In the genomic region with DNA sequence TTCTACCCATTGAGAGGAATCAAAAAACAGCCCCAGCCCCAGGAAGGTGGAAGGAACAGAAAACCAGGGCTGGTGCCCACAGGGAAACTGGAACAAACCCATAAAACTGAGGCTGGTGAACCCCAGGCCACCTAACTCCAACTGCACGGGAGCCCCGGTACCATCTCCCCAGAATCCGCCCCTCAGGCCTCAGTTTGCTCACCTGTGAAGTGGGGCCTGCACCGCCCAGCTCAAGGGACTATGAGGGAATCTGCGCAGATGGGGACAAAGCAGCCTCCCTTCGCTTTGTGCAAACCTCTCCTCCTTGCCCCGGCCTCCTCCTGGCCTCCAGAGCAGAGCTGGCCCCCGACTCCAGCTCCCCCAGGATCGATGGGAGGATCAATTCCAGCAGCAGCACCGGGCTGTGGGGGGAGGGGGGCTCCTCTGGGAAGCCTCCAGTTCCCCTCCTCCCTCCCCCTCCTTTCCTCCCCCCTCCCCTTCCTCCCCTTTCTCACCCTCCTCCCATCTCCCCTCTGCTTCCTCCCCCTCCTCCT, we compare ENCODE assay signal across 10 cellular contexts. TPM values are rescaled to one million over a fixed set of nuclear protein-coding genes. Genes with fewer than 3 reads are reported as not detected.
"Had no signal": no experiment of that assay in that cellular context is flagged by ENCODE, and none has a peak within 500 bp of the region (broad histone marks: within the 10 kb centered on the region; RNA-seq: fewer than 3 reads in every experiment).

No MANE protein-coding gene starts in this region.

- H3K9ac ChIP-seq: GM23248 had no signal

- H3K27ac ChIP-seq: GM23248, HL-60 had no signal

- FAIRE-seq: H1, H54 had no signal

- DNase-seq: GM23248, H9, HCEC 1CT, HFFc6, KG1 had no signal

- H3K4me3 ChIP-seq: GM23248 had no signal

- H2AFZ ChIP-seq: GM23248 had no signal

RNA-seq across cellular contexts. Expression of gene ONECUT3, which starts 9.1 kb away (rescaled TPM):
- total RNA-seq: GM23248, H1, HFFc6, HT1080 had no signal
- polyA plus RNA-seq: GM23248, H1, IgD-negative memory B cell had no signal
